ENCODE assay signal across 17 cellular contexts in the genomic region with DNA sequence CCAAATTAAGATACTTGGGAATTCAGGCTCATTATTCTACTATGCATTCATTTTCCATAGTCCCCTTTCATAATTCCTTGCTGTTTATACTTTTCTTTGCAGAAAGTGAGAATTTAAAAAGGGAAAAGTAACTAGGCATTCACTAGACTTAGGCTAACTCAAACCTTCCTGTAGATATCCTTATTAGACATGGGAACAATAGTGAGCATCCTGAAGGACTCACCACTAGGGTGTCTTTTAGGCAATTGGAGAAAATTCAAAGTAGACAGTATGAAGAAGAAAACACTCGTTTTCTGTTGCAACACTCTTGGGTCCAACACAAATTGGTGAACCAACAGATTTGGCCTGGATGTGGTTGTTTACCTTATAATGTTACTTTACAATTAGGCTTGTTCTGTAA.
DNase-seq lines count a peak whose midpoint lies in the region; ATAC-seq, FAIRE-seq and TF ChIP-seq lines count a peak whose summit lies in the region.
"Had no signal": no experiment of that assay in that cellular context is flagged by ENCODE, and none has a peak within 500 bp of the region (broad histone marks: within the 10 kb centered on the region; RNA-seq: fewer than 3 reads in every experiment).

No MANE protein-coding gene starts in this region.

- no peak overlapping the region for H3K4me3 ChIP-seq in GM12864 (ENCODE audit: low read depth, low read length)

- H3K36me3 Mint-ChIP-seq in WTC11 (no peaks in the 10 kb centered on the region), type B pancreatic cell (no peaks in the 10 kb centered on the region), T-cell (no peaks in the 10 kb centered on the region)
- H3K36me3 Mint-ChIP-seq: CD4-positive, alpha-beta memory T cell had no signal

- TF ChIP-seq POLR2A in H54 (IDR thresholded peaks at IDR 0.05; ENCODE audit: low read depth, low read length): no peak

- H3K9me3 Mint-ChIP-seq in WTC11 (peaks cover 9% of the 10 kb centered on the region), type B pancreatic cell (no peaks in the 10 kb centered on the region), T-cell (peaks cover 0 to 9% (median 7%) of the 10 kb centered on the region in 3 donors)

- peak; percentile 57 for FAIRE-seq in H54 (lab: Jason Lieb, UNC)
- FAIRE-seq: GM12892 had no signal

- DNase-seq in GM12864 (ENCODE audit: low read depth) (no peak), H54 (ENCODE audit: insufficient read length, low spot score) (no peak), WTC11 (ENCODE audit: low spot score) (no peak), type B pancreatic cell (ENCODE audit: extremely low spot score, unreplicated experiment) (no peak), T-cell (no peak)
- no peak for DNase-seq in stimulated activated naive CD8-positive, alpha-beta T cell treated with anti-CD3 and anti-CD28 coated beads, Interleukin-15, Interleukin-2, amounts not matched to agents 100 U/mL and 50 U/mL, for 24 hours
- DNase-seq: C1 segment of cervical spinal cord; Calu3; CD4-positive, alpha-beta memory T cell; COR-L47; DMS53; DMS79 treated with DMSO at 0.1 percent for 48 hours; GF-D8; GOT3; H7 had no signal

- H3K4me3 Mint-ChIP-seq in WTC11: no peak overlapping the region
- no peak overlapping the region for H3K4me3 Mint-ChIP-seq in type B pancreatic cell
- no peak overlapping the region for H3K4me3 Mint-ChIP-seq in T-cell
- H3K4me3 Mint-ChIP-seq: CD4-positive, alpha-beta memory T cell had no signal

- CTCF ChIA-PET in WTC11 (lab: Charles Lee) (no interaction called here), T-cell (lab: Charles Lee) (no interaction called here)

- POLR2A ChIA-PET in WTC11 (lab: Charles Lee): no interaction called here
- POLR2A ChIA-PET in T-cell (lab: Charles Lee): no interaction called here

- ATAC-seq in WTC11 (peak; percentile 30; the same call in 1 of the 2 replicates), T-cell (replicated peaks in 1 of 4) (no peak)
- ATAC-seq in stimulated activated naive CD8-positive, alpha-beta T cell treated with anti-CD3 and anti-CD28 coated beads, Interleukin-15, Interleukin-2, amounts not matched to agents 100 U/mL and 50 U/mL, for 24 hours: no peak
- ATAC-seq: HCT116 had no signal

- H3K27me3 Mint-ChIP-seq in WTC11 (ENCODE audit: low read depth): no peaks in the 10 kb centered on the region
- no peaks in the 10 kb centered on the region for H3K27me3 Mint-ChIP-seq in type B pancreatic cell
- no peaks in the 10 kb centered on the region for H3K27me3 Mint-ChIP-seq in T-cell
- H3K27me3 Mint-ChIP-seq: CD4-positive, alpha-beta memory T cell had no signal

- H3K27ac Mint-ChIP-seq in WTC11: no peak overlapping the region
- no peak overlapping the region for H3K27ac Mint-ChIP-seq in type B pancreatic cell
- H3K27ac Mint-ChIP-seq in T-cell: no peak overlapping the region
- H3K27ac Mint-ChIP-seq: CD4-positive, alpha-beta memory T cell had no signal

- no peaks in the 10 kb centered on the region for H3K4me1 Mint-ChIP-seq in WTC11
- H3K4me1 Mint-ChIP-seq in type B pancreatic cell (ENCODE audit: unreplicated experiment): no peaks in the 10 kb centered on the region
- H3K4me1 Mint-ChIP-seq in T-cell: no peaks in the 10 kb centered on the region
- H3K4me1 Mint-ChIP-seq: CD4-positive, alpha-beta memory T cell had no signal

- peak; percentile 4 for TF ChIP-seq CTCF in GM12864 (IDR thresholded peaks at IDR 0.05; ENCODE audit: low read depth, low read length, missing control alignments)
- no peak for TF ChIP-seq CTCF in WTC11 (IDR thresholded peaks at IDR 0.05)
- peak; percentile 45 for TF ChIP-seq CTCF in type B pancreatic cell (conservative IDR thresholded peaks at IDR 0.05)

TF ChIP-seq in WTC11, 78 proteins besides CTCF, POLR2A, EP300 and RAD21:
- TF ChIP-seq, protein P1, sequence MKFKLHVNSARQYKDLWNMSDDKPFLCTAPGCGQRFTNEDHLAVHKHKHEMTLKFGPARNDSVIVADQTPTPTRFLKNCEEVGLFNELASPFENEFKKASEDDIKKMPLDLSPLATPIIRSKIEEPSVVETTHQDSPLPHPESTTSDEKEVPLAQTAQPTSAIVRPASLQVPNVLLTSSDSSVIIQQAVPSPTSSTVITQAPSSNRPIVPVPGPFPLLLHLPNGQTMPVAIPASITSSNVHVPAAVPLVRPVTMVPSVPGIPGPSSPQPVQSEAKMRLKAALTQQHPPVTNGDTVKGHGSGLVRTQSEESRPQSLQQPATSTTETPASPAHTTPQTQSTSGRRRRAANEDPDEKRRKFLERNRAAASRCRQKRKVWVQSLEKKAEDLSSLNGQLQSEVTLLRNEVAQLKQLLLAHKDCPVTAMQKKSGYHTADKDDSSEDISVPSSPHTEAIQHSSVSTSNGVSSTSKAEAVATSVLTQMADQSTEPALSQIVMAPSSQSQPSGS (CRISPR knock-in tag; IDR thresholded peaks at IDR 0.05; ENCODE audit: borderline replicate concordance, low read depth): no peak
- TF ChIP-seq CBFB (CRISPR knock-in tag; IDR thresholded peaks at IDR 0.05; ENCODE audit: low read depth) (no peak), NR3C1 (CRISPR knock-in tag; conservative IDR thresholded peaks at IDR 0.05; ENCODE audit: low read depth) (no peak), NR1H2 (CRISPR knock-in tag; IDR thresholded peaks at IDR 0.05) (no peak)
- TF ChIP-seq, protein P2, sequence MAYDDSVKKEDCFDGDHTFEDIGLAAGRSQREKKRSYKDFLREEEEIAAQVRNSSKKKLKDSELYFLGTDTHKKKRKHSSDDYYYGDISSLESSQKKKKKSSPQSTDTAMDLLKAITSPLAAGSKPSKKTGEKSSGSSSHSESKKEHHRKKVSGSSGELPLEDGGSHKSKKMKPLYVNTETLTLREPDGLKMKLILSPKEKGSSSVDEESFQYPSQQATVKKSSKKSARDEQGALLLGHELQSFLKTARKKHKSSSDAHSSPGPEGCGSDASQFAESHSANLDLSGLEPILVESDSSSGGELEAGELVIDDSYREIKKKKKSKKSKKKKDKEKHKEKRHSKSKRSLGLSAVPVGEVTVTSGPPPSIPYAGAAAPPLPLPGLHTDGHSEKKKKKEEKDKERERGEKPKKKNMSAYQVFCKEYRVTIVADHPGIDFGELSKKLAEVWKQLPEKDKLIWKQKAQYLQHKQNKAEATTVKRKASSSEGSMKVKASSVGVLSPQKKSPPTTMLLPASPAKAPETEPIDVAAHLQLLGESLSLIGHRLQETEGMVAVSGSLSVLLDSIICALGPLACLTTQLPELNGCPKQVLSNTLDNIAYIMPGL (CRISPR knock-in tag; IDR thresholded peaks at IDR 0.05): no peak
- TF ChIP-seq, protein P3, sequence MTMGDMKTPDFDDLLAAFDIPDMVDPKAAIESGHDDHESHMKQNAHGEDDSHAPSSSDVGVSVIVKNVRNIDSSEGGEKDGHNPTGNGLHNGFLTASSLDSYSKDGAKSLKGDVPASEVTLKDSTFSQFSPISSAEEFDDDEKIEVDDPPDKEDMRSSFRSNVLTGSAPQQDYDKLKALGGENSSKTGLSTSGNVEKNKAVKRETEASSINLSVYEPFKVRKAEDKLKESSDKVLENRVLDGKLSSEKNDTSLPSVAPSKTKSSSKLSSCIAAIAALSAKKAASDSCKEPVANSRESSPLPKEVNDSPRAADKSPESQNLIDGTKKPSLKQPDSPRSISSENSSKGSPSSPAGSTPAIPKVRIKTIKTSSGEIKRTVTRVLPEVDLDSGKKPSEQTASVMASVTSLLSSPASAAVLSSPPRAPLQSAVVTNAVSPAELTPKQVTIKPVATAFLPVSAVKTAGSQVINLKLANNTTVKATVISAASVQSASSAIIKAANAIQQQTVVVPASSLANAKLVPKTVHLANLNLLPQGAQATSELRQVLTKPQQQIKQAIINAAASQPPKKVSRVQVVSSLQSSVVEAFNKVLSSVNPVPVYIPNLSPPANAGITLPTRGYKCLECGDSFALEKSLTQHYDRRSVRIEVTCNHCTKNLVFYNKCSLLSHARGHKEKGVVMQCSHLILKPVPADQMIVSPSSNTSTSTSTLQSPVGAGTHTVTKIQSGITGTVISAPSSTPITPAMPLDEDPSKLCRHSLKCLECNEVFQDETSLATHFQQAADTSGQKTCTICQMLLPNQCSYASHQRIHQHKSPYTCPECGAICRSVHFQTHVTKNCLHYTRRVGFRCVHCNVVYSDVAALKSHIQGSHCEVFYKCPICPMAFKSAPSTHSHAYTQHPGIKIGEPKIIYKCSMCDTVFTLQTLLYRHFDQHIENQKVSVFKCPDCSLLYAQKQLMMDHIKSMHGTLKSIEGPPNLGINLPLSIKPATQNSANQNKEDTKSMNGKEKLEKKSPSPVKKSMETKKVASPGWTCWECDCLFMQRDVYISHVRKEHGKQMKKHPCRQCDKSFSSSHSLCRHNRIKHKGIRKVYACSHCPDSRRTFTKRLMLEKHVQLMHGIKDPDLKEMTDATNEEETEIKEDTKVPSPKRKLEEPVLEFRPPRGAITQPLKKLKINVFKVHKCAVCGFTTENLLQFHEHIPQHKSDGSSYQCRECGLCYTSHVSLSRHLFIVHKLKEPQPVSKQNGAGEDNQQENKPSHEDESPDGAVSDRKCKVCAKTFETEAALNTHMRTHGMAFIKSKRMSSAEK (CRISPR knock-in tag; IDR thresholded peaks at IDR 0.05; ENCODE audit: borderline replicate concordance): no peak
